In genomic region chr12:48814313-48815280, GRCh38 we compare ENCODE assay signal across 8 cellular contexts. TPM values are rescaled to one million over a fixed set of nuclear protein-coding genes. Genes with fewer than 3 reads are reported as not detected.
DNase-seq lines count a peak whose midpoint lies in the region; ATAC-seq, FAIRE-seq and TF ChIP-seq lines count a peak whose summit lies in the region.

No MANE protein-coding gene starts in this region.

- intact Hi-C loops in gastrocnemius medialis (cut with DNase I; ENCODE audit: low total_unique reads), result loop anchor here (10.0 kb wide), 2 partner anchors 460 to 620 kb away; partner anchors contain the start of gene ZNF641

- peaks cover 5% of the 10 kb centered on the region for H3K27me3 Mint-ChIP-seq in astrocyte (ENCODE audit: low read depth, unreplicated experiment)

- peaks cover 30% of the 10 kb centered on the region for H3K4me1 Mint-ChIP-seq in astrocyte (ENCODE audit: low read depth, unreplicated experiment)

- DNase-seq in H4 (ENCODE audit: low spot score) (peak; percentile 58), T-helper 2 cell (peak; percentile 59 to 73 (median 63)), astrocyte (ENCODE audit: low read depth) (peak; percentile 38), hypothalamus (lab: John Stamatoyannopoulos, UW) (peak in 43 of 51 donors; percentile 7 to 81 (median 51)), gastrocnemius medialis (peak; percentile 49 to 69), GF-D8 (lab: John Stamatoyannopoulos, UW) (no peak)

- peak; percentile 81 to 84 for ATAC-seq in gastrocnemius medialis

- H3K4me3 ChIP-seq in astrocyte (ENCODE audit: insufficient read depth, low read depth, low read length), result peak overlapping the region; percentile 83
- peak overlapping the region; percentile 78 to 87 (median 82) for H3K4me3 ChIP-seq in gastrocnemius medialis

- H4K20me1 ChIP-seq in astrocyte (ENCODE audit: insufficient read depth, low read length), result peaks cover 13% of the 10 kb centered on the region

- no peaks in the 10 kb centered on the region for H3K36me3 ChIP-seq in astrocyte (ENCODE audit: insufficient read depth, low read length)
- no peaks in the 10 kb centered on the region for H3K36me3 ChIP-seq in gastrocnemius medialis

- peak; percentile 12 for TF ChIP-seq CTCF in GM12801 (IDR thresholded peaks at IDR 0.05; ENCODE audit: extremely low read depth, insufficient read length)
- peak; percentile 100 for TF ChIP-seq CTCF in LNCAP (IDR thresholded peaks at IDR 0.05)
- peak; percentile 71 for TF ChIP-seq CTCF in astrocyte (IDR thresholded peaks at IDR 0.05; ENCODE audit: insufficient read depth, low read depth, low read length)
- TF ChIP-seq CTCF in gastrocnemius medialis (IDR thresholded peaks at IDR 0.05 in 4 of 5, conservative IDR thresholded peaks at IDR 0.05 in 1 of 5), result peak; percentile 90 to 100 (median 95)

- H3K4me1 ChIP-seq in astrocyte (ENCODE audit: insufficient read depth, low read length), result peaks cover 45% of the 10 kb centered on the region
- peaks cover 21 to 33% of the 10 kb centered on the region in 2 donors for H3K4me1 ChIP-seq in gastrocnemius medialis

- H3K9me3 ChIP-seq in astrocyte (ENCODE audit: insufficient read depth, low read depth, low read length) (no peaks in the 10 kb centered on the region), gastrocnemius medialis (no peaks in the 10 kb centered on the region)

- H3K4me2 ChIP-seq in astrocyte (ENCODE audit: low read length), result peak overlapping the region; percentile 100

- H3K27me3 ChIP-seq in astrocyte (ENCODE audit: insufficient read depth, low read length) (no peaks in the 10 kb centered on the region), gastrocnemius medialis (peaks cover 6 to 25% (median 19%) of the 10 kb centered on the region in 3 donors)

- in situ Hi-C loops in gastrocnemius medialis (cut with MboI; ENCODE audit: low sequenced_read_pairs in 4 of 4), result no loop called here

- peaks cover 26% of the 10 kb centered on the region for H3K79me2 ChIP-seq in astrocyte (ENCODE audit: insufficient read depth, low read length)

- no peaks in the 10 kb centered on the region for H3K36me3 Mint-ChIP-seq in astrocyte (ENCODE audit: low read depth, unreplicated experiment)

- no peaks in the 10 kb centered on the region for H3K9me3 Mint-ChIP-seq in astrocyte (ENCODE audit: unreplicated experiment)

- no peak for FAIRE-seq in astrocyte (lab: Jason Lieb, UNC)

- peak overlapping the region; percentile 95 for H3K4me3 Mint-ChIP-seq in astrocyte (ENCODE audit: unreplicated experiment)

- H3K27ac Mint-ChIP-seq in astrocyte (ENCODE audit: unreplicated experiment), result peak overlapping the region; percentile 89

- H3K9ac ChIP-seq in astrocyte (ENCODE audit: low read length), result peak overlapping the region; percentile 91

- peak overlapping the region; percentile 96 for H2AFZ ChIP-seq in astrocyte (ENCODE audit: low read depth, low read length)

- peak in 1 of 2 donors; percentile 54 for TF ChIP-seq POLR2A in gastrocnemius medialis (IDR thresholded peaks at IDR 0.05)

- H3K27ac ChIP-seq in astrocyte (ENCODE audit: low read depth, low read length), result peak overlapping the region; percentile 48
- peak overlapping the region; percentile 79 to 85 (median 80) for H3K27ac ChIP-seq in gastrocnemius medialis

RNA-seq across cellular contexts. Expression of gene CACNB3, which starts 3.7 kb away (rescaled TPM):
- total RNA-seq in H4 (2014; rRNA removed; shearing (Covaris generic)), result 15.1 and 17.7 TPM in 2 replicates
- 36.2 and 40.5 TPM in 2 replicates for total RNA-seq in astrocyte
- 1 to 10 TPM; 1.2 to 5.7 (median 2.7) TPM for total RNA-seq in gastrocnemius medialis

RNA-seq across cellular contexts. Expression of gene ADCY6, which starts 25.7 kb away (rescaled TPM):
- 7.8 and 8.5 TPM in 2 replicates for total RNA-seq in H4 (2014; rRNA removed; shearing (Covaris generic))
- 28.9 and 33.5 TPM in 2 replicates for total RNA-seq in astrocyte
- total RNA-seq in gastrocnemius medialis, result 10 to 100 TPM; 11.4 to 13.6 (median 12.6) TPM

RNA-seq across cellular contexts. Expression of gene DDX23, which starts 37.4 kb away (rescaled TPM):
- 65.5 and 75.0 TPM in 2 replicates for total RNA-seq in H4 (2014; rRNA removed; shearing (Covaris generic))
- total RNA-seq in astrocyte (66.7 and 77.1 TPM in 2 replicates), gastrocnemius medialis (10 to 100 TPM; 55.8 to 80.6 (median 75.7) TPM)

RNA-seq across cellular contexts. Expression of gene RND1, which starts 51.1 kb away (rescaled TPM):
- total RNA-seq in H4 (2014; rRNA removed; shearing (Covaris generic)), result 0.06 and 0.14 TPM in 2 replicates
- total RNA-seq in astrocyte, result 2.2 and 2.4 TPM in 2 replicates
- total RNA-seq in gastrocnemius medialis, result under 1 TPM in 1 of 4 donors, not detected in 3; 0.36 TPM

Comparison
In these comparisons a context has a peak if more than half of its experiments do, and no peak if none do; other contexts are left out.
1. CTCF ChIP-seq: peak in every context shown above with its lines; median percentile 100 in LNCAP; 95 in gastrocnemius medialis; 71 in astrocyte; 12 in GM12801.